ENCODE assay signal across 1 cellular context in the genomic region with DNA sequence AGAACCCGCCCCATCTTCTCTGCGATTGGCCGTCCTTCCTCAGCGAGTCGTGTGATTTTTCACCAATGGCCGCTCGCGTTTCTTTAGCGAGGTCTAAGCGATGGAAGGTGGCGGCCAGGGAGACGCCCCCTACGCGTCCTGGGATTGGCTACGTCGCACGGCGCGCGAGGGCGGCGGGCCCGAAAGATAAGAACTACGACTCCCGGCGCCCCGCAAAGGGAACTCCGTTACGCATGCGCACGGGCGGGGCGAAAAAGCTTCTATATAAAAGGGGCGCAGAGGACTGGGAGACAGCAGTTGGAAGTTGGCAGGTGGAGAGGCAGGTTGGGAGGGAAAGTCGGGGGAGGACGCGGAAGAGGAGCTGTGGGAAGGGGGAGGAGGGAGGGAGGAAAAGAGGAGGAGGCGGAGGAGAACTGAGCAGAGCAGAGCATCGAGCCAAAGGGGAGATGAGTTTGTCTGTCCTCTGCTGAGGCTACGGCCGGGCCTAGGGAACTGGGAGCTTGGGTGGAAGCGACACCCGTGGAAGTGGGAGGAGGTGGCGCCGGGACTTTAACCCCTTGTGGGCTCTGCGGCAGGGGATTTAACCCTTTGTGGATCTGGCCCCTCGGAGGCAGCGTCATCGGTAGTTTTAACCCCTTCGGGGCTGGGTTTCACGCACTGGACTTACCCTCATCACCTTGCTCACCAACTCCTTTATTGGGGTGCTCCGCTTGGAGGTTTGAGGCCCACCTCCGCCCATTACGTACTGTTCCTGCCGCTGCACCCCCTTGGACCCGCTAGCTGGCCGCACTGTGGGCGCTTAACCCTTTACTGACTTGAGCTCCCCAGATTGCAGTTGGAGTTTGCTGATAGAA.
TF ChIP-seq lines count a peak whose summit lies in the region.

A gene with protein sequence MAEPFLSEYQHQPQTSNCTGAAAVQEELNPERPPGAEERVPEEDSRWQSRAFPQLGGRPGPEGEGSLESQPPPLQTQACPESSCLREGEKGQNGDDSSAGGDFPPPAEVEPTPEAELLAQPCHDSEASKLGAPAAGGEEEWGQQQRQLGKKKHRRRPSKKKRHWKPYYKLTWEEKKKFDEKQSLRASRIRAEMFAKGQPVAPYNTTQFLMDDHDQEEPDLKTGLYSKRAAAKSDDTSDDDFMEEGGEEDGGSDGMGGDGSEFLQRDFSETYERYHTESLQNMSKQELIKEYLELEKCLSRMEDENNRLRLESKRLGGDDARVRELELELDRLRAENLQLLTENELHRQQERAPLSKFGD (plus strand): TSS at position 293 of the 854 bp plus-strand sequence. CDS start 716 bp downstream, outside the sequence.

TF ChIP-seq in HepG2, 621 proteins besides CTCF, POLR2A, EP300 and RAD21 (continued from another document and continues in another):
- TF ChIP-seq, protein P1, sequence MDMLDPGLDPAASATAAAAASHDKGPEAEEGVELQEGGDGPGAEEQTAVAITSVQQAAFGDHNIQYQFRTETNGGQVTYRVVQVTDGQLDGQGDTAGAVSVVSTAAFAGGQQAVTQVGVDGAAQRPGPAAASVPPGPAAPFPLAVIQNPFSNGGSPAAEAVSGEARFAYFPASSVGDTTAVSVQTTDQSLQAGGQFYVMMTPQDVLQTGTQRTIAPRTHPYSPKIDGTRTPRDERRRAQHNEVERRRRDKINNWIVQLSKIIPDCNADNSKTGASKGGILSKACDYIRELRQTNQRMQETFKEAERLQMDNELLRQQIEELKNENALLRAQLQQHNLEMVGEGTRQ (IDR thresholded peaks at IDR 0.05; ENCODE audit: low read depth, low read length) = 0 out of 2 replicates have a peak, but pooled peaks have one; percentile 6
- TF ChIP-seq, protein P1 (CRISPR knock-in tag; IDR thresholded peaks at IDR 0.05; ENCODE audit: borderline replicate concordance) = peak; percentile 3; the same call in 1 of the 2 replicates
- TF ChIP-seq HOXA5 (CRISPR knock-in tag; IDR thresholded peaks at IDR 0.05) (0 out of 2 replicates have a peak, but pooled peaks have one; percentile 88), ZNF3 (CRISPR knock-in tag; IDR thresholded peaks at IDR 0.05) (no peak; the same call in 1 of the 2 replicates), DNMT3B (CRISPR knock-in tag; conservative IDR thresholded peaks at IDR 0.05) (peak; percentile 82), NCOA5 (CRISPR knock-in tag; IDR thresholded peaks at IDR 0.05) (no peak), ZNF354B (CRISPR knock-in tag; IDR thresholded peaks at IDR 0.05) (peak; percentile 36; the same call in 1 of the 2 replicates), KLF15 (CRISPR knock-in tag; IDR thresholded peaks at IDR 0.05; ENCODE audit: borderline replicate concordance) (no peak), MTA3 (CRISPR knock-in tag; IDR thresholded peaks at IDR 0.05) (no peak), CCAR2 (optimal IDR thresholded peaks at IDR 0.05; ENCODE audit: low read depth, low read length) (peak; percentile 90), THYN1 (CRISPR knock-in tag; IDR thresholded peaks at IDR 0.05; ENCODE audit: borderline replicate concordance, low read depth) (peak; percentile 81; the same call in 1 of the 2 replicates), ZNF343 (CRISPR knock-in tag; IDR thresholded peaks at IDR 0.05) (peak; percentile 80), ZBTB20 (CRISPR knock-in tag; IDR thresholded peaks at IDR 0.05; ENCODE audit: borderline replicate concordance, low read depth) (peak; percentile 65; the same call in 1 of the 2 replicates), YEATS2 (CRISPR knock-in tag; IDR thresholded peaks at IDR 0.05; ENCODE audit: borderline replicate concordance) (peak; percentile 26; the same call in 1 of the 2 replicates), RBFOX2 (IDR thresholded peaks at IDR 0.05; ENCODE audit: low read depth, low read length) (peak; percentile 88), FOSL1 (CRISPR knock-in tag; IDR thresholded peaks at IDR 0.05; ENCODE audit: borderline replicate concordance) (no peak), HMGA1 (CRISPR knock-in tag; conservative IDR thresholded peaks at IDR 0.05) (no peak), HIVEP1 (CRISPR knock-in tag; IDR thresholded peaks at IDR 0.05) (no peak; the same call in 1 of the 2 replicates), ZSCAN25 (CRISPR knock-in tag; IDR thresholded peaks at IDR 0.05) (peak; percentile 84; the same call in 1 of the 2 replicates), CENPX (CRISPR knock-in tag; IDR thresholded peaks at IDR 0.05) (no peak), TRIM24 (CRISPR knock-in tag; IDR thresholded peaks at IDR 0.05) (no peak), CHD4 (IDR thresholded peaks at IDR 0.05; ENCODE audit: borderline replicate concordance, low read length) (no peak), ZFY (CRISPR knock-in tag; IDR thresholded peaks at IDR 0.05) (0 out of 2 replicates have a peak, but pooled peaks have one; percentile 5), ZFP62 (CRISPR knock-in tag; IDR thresholded peaks at IDR 0.05) (no peak), AKAP8 (CRISPR knock-in tag; IDR thresholded peaks at IDR 0.05) (peak; percentile 96), MYNN (CRISPR knock-in tag; IDR thresholded peaks at IDR 0.05; ENCODE audit: low read depth) (peak; percentile 30; the same call in 1 of the 2 replicates), ATAD3A (CRISPR knock-in tag; IDR thresholded peaks at IDR 0.05) (no peak), SNAPC2 (CRISPR knock-in tag; IDR thresholded peaks at IDR 0.05) (peak; percentile 58; the same call in 1 of the 2 replicates), TEAD3 (CRISPR knock-in tag; optimal IDR thresholded peaks at IDR 0.05; ENCODE audit: borderline replicate concordance) (peak; percentile 52)
- TF ChIP-seq, protein P2, sequence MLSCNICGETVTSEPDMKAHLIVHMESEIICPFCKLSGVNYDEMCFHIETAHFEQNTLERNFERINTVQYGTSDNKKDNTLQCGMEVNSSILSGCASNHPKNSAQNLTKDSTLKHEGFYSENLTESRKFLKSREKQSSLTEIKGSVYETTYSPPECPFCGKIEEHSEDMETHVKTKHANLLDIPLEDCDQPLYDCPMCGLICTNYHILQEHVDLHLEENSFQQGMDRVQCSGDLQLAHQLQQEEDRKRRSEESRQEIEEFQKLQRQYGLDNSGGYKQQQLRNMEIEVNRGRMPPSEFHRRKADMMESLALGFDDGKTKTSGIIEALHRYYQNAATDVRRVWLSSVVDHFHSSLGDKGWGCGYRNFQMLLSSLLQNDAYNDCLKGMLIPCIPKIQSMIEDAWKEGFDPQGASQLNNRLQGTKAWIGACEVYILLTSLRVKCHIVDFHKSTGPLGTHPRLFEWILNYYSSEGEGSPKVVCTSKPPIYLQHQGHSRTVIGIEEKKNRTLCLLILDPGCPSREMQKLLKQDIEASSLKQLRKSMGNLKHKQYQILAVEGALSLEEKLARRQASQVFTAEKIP (CRISPR knock-in tag; IDR thresholded peaks at IDR 0.05; ENCODE audit: borderline replicate concordance) = no peak
- TF ChIP-seq, protein P3, sequence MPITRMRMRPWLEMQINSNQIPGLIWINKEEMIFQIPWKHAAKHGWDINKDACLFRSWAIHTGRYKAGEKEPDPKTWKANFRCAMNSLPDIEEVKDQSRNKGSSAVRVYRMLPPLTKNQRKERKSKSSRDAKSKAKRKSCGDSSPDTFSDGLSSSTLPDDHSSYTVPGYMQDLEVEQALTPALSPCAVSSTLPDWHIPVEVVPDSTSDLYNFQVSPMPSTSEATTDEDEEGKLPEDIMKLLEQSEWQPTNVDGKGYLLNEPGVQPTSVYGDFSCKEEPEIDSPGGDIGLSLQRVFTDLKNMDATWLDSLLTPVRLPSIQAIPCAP (CRISPR knock-in tag; IDR thresholded peaks at IDR 0.05; ENCODE audit: low read depth) = no peak
- TF ChIP-seq, protein P4, sequence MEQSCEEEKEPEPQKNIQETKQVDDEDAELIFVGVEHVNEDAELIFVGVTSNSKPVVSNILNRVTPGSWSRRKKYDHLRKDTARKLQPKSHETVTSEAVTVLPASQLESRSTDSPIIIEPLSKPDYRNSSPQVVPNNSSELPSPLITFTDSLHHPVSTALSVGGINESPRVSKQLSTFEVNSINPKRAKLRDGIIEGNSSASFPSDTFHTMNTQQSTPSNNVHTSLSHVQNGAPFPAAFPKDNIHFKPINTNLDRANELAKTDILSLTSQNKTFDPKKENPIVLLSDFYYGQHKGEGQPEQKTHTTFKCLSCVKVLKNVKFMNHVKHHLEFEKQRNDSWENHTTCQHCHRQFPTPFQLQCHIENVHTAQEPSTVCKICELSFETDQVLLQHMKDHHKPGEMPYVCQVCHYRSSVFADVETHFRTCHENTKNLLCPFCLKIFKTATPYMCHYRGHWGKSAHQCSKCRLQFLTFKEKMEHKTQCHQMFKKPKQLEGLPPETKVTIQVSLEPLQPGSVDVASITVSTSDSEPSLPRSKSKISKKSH (CRISPR knock-in tag; IDR thresholded peaks at IDR 0.05; ENCODE audit: borderline replicate concordance) = peak; percentile 97
- TF ChIP-seq, protein P5, sequence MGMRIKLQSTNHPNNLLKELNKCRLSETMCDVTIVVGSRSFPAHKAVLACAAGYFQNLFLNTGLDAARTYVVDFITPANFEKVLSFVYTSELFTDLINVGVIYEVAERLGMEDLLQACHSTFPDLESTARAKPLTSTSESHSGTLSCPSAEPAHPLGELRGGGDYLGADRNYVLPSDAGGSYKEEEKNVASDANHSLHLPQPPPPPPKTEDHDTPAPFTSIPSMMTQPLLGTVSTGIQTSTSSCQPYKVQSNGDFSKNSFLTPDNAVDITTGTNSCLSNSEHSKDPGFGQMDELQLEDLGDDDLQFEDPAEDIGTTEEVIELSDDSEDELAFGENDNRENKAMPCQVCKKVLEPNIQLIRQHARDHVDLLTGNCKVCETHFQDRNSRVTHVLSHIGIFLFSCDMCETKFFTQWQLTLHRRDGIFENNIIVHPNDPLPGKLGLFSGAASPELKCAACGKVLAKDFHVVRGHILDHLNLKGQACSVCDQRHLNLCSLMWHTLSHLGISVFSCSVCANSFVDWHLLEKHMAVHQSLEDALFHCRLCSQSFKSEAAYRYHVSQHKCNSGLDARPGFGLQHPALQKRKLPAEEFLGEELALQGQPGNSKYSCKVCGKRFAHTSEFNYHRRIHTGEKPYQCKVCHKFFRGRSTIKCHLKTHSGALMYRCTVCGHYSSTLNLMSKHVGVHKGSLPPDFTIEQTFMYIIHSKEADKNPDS (CRISPR knock-in tag; IDR thresholded peaks at IDR 0.05) = no peak
- TF ChIP-seq, protein P6, sequence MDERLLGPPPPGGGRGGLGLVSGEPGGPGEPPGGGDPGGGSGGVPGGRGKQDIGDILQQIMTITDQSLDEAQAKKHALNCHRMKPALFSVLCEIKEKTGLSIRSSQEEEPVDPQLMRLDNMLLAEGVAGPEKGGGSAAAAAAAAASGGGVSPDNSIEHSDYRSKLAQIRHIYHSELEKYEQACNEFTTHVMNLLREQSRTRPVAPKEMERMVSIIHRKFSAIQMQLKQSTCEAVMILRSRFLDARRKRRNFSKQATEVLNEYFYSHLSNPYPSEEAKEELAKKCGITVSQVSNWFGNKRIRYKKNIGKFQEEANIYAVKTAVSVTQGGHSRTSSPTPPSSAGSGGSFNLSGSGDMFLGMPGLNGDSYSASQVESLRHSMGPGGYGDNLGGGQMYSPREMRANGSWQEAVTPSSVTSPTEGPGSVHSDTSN (CRISPR knock-in tag; IDR thresholded peaks at IDR 0.05) = no peak
- TF ChIP-seq, protein P7, sequence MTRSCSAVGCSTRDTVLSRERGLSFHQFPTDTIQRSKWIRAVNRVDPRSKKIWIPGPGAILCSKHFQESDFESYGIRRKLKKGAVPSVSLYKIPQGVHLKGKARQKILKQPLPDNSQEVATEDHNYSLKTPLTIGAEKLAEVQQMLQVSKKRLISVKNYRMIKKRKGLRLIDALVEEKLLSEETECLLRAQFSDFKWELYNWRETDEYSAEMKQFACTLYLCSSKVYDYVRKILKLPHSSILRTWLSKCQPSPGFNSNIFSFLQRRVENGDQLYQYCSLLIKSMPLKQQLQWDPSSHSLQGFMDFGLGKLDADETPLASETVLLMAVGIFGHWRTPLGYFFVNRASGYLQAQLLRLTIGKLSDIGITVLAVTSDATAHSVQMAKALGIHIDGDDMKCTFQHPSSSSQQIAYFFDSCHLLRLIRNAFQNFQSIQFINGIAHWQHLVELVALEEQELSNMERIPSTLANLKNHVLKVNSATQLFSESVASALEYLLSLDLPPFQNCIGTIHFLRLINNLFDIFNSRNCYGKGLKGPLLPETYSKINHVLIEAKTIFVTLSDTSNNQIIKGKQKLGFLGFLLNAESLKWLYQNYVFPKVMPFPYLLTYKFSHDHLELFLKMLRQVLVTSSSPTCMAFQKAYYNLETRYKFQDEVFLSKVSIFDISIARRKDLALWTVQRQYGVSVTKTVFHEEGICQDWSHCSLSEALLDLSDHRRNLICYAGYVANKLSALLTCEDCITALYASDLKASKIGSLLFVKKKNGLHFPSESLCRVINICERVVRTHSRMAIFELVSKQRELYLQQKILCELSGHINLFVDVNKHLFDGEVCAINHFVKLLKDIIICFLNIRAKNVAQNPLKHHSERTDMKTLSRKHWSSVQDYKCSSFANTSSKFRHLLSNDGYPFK (CRISPR knock-in tag; IDR thresholded peaks at IDR 0.05; ENCODE audit: borderline replicate concordance) = peak; percentile 82; the same call in 1 of the 2 replicates
- TF ChIP-seq, protein P8, sequence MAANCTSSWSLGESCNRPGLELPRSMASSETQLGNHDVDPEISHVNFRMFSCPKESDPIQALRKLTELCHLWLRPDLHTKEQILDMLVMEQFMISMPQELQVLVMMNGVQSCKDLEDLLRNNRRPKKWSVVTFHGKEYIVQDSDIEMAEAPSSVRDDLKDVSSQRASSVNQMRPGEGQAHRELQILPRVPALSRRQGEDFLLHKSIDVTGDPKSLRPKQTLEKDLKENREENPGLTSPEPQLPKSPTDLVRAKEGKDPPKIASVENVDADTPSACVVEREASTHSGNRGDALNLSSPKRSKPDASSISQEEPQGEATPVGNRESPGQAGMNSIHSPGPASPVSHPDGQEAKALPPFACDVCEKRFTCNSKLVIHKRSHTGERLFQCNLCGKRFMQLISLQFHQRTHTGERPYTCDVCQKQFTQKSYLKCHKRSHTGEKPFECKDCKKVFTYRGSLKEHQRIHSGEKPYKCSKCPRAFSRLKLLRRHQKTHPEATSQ (CRISPR knock-in tag; IDR thresholded peaks at IDR 0.05; ENCODE audit: borderline replicate concordance) = 0 out of 2 replicates have a peak, but pooled peaks have one; percentile 41
- TF ChIP-seq, protein P9, sequence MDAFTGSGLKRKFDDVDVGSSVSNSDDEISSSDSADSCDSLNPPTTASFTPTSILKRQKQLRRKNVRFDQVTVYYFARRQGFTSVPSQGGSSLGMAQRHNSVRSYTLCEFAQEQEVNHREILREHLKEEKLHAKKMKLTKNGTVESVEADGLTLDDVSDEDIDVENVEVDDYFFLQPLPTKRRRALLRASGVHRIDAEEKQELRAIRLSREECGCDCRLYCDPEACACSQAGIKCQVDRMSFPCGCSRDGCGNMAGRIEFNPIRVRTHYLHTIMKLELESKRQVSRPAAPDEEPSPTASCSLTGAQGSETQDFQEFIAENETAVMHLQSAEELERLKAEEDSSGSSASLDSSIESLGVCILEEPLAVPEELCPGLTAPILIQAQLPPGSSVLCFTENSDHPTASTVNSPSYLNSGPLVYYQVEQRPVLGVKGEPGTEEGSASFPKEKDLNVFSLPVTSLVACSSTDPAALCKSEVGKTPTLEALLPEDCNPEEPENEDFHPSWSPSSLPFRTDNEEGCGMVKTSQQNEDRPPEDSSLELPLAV (CRISPR knock-in tag; conservative IDR thresholded peaks at IDR 0.05; ENCODE audit: low read depth) = no peak
